ENCODE assay signal across 2 cellular contexts in the genomic region with DNA sequence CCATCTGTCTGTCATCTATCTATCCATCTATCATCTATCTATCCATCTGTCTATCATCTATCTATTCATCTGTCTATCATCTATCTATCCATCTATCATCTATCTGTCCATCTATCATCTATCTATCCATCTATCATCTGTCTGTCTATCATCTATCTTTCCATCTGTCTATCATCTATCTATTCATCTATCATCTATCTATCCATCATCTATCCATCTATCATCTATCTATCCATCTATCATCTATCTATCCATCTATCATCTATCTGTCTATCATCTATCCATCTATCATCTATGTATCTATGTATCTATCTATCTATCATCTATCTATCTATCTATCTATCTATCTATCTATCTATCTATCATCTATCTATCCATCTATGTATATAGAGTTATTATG.
TF ChIP-seq lines count a peak whose summit lies in the region.

No MANE protein-coding gene starts in this region.

TF ChIP-seq in HEK293, 187 proteins besides CTCF, POLR2A, EP300 and RAD21:
- TF ChIP-seq ZNF366 (tag by site-specific recombination; conservative IDR thresholded peaks at IDR 0.05) (peak; percentile 92), ZBTB17 (tag by site-specific recombination; IDR thresholded peaks at IDR 0.05) (peak; percentile 73; the same call in 1 of the 2 replicates)
TF ChIP-seq in HEK293: peak in this region for 2; not testable (repeated sequence) for 185.

TF ChIP-seq in HepG2, 621 proteins besides CTCF, POLR2A, EP300 and RAD21:
- 0 out of 2 replicates have a peak, but pooled peaks have one; percentile 18 for TF ChIP-seq PLRG1 (conservative IDR thresholded peaks at IDR 0.05)
- TF ChIP-seq, protein P1, sequence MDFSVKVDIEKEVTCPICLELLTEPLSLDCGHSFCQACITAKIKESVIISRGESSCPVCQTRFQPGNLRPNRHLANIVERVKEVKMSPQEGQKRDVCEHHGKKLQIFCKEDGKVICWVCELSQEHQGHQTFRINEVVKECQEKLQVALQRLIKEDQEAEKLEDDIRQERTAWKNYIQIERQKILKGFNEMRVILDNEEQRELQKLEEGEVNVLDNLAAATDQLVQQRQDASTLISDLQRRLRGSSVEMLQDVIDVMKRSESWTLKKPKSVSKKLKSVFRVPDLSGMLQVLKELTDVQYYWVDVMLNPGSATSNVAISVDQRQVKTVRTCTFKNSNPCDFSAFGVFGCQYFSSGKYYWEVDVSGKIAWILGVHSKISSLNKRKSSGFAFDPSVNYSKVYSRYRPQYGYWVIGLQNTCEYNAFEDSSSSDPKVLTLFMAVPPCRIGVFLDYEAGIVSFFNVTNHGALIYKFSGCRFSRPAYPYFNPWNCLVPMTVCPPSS (IDR thresholded peaks at IDR 0.05), result 0 out of 2 replicates have a peak, but pooled peaks have one; percentile 39
